In genomic region chr11:110972640-110973039, GRCh38 we compare ENCODE assay signal across 14 cellular contexts.
DNase-seq lines count a peak whose midpoint lies in the region; ATAC-seq and TF ChIP-seq lines count a peak whose summit lies in the region.
"Had no signal": no experiment of that assay in that cellular context is flagged by ENCODE, and none has a peak within 500 bp of the region (broad histone marks: within the 10 kb centered on the region; RNA-seq: fewer than 3 reads in every experiment).

No MANE protein-coding gene starts in this region.

- no peak overlapping the region for H3K27ac Mint-ChIP-seq in endodermal cell
- H3K27ac Mint-ChIP-seq: activated CD4-positive, alpha-beta T cell treated with anti-CD3 and anti-CD28 coated beads for 36 hours had no signal

- no peaks in the 10 kb centered on the region for H3K36me3 ChIP-seq in right atrium auricular region
- H3K36me3 ChIP-seq in gastroesophageal sphincter, result no peaks in the 10 kb centered on the region
- no peaks in the 10 kb centered on the region for H3K36me3 ChIP-seq in endodermal cell (ENCODE audit: control insufficient read depth, insufficient read depth, low read length)
- H3K36me3 ChIP-seq: heart right ventricle had no signal

- no peak overlapping the region for H3K4me3 Mint-ChIP-seq in endodermal cell
- H3K4me3 Mint-ChIP-seq: activated CD4-positive, alpha-beta T cell treated with anti-CD3 and anti-CD28 coated beads for 36 hours had no signal

- TF ChIP-seq CTCF in right atrium auricular region (IDR thresholded peaks at IDR 0.05), result no peak
- TF ChIP-seq CTCF in gastroesophageal sphincter (IDR thresholded peaks at IDR 0.05), result no peak
- no peak for TF ChIP-seq CTCF in endodermal cell (conservative IDR thresholded peaks at IDR 0.05)

- H3K9me3 Mint-ChIP-seq in endodermal cell, result no peaks in the 10 kb centered on the region

- intact Hi-C loops in Right ventricle myocardium superior (cut with DNase I), result no loop called here

- H3K9me3 ChIP-seq in right atrium auricular region (no peaks in the 10 kb centered on the region), gastroesophageal sphincter (no peaks in the 10 kb centered on the region), endodermal cell (ENCODE audit: control insufficient read depth, low read length) (no peaks in the 10 kb centered on the region)
- H3K9me3 ChIP-seq: heart right ventricle had no signal

- no peaks in the 10 kb centered on the region for H3K36me3 Mint-ChIP-seq in endodermal cell (ENCODE audit: low read depth)

- no peak overlapping the region for H3K27ac ChIP-seq in right atrium auricular region
- H3K27ac ChIP-seq in gastroesophageal sphincter, result no peak overlapping the region
- no peak overlapping the region for H3K27ac ChIP-seq in endodermal cell (ENCODE audit: low read depth, low read length)
- H3K27ac ChIP-seq: coronary artery, heart right ventricle had no signal

- H3K27me3 ChIP-seq in right atrium auricular region (no peaks in the 10 kb centered on the region), gastroesophageal sphincter (no peaks in the 10 kb centered on the region), endodermal cell (ENCODE audit: control insufficient read depth, insufficient read depth, low read length, poor library complexity, severe bottlenecking) (no peaks in the 10 kb centered on the region)
- H3K27me3 ChIP-seq: heart right ventricle had no signal

- H3K4me1 ChIP-seq in right atrium auricular region, result no peaks in the 10 kb centered on the region
- H3K4me1 ChIP-seq in gastroesophageal sphincter, result no peaks in the 10 kb centered on the region
- no peaks in the 10 kb centered on the region for H3K4me1 ChIP-seq in endodermal cell (ENCODE audit: control insufficient read depth, insufficient read depth, low read length)

- H3K4me1 Mint-ChIP-seq in endodermal cell, result peaks cover 4% of the 10 kb centered on the region
- H3K4me1 Mint-ChIP-seq: activated CD4-positive, alpha-beta T cell treated with anti-CD3 and anti-CD28 coated beads for 36 hours had no signal

- H3K4me3 ChIP-seq in right atrium auricular region, result no peak overlapping the region
- no peak overlapping the region for H3K4me3 ChIP-seq in gastroesophageal sphincter
- no peak overlapping the region for H3K4me3 ChIP-seq in endodermal cell (ENCODE audit: low read length)
- H3K4me3 ChIP-seq: coronary artery, heart right ventricle, K562 had no signal

- WGBS in gastroesophageal sphincter (ENCODE audit: low coverage in 1 of 2), 2 donors, result 54 to 83% methylated on average over 2 to 3 of the region's 3 CpGs
- 75 to 93% methylated on average over 2 to 3 of the region's 3 CpGs for WGBS in endodermal cell (ENCODE audit: insufficient coverage in 1 of 2, insufficient read length in 1 of 2), 2 experiments

- TF ChIP-seq EP300 in gastroesophageal sphincter (IDR thresholded peaks at IDR 0.05), result no peak

- H3K27me3 Mint-ChIP-seq in endodermal cell (ENCODE audit: insufficient read depth), result peaks cover 3% of the 10 kb centered on the region
- H3K27me3 Mint-ChIP-seq: activated CD4-positive, alpha-beta T cell treated with anti-CD3 and anti-CD28 coated beads for 36 hours had no signal

- H3K9ac ChIP-seq in endodermal cell (ENCODE audit: extremely low read depth, low read length, poor library complexity, severe bottlenecking), result no peak overlapping the region

- peak; percentile 34 for ATAC-seq in Right ventricle myocardium superior (ENCODE audit: poor library complexity)
- peak; percentile 39 for ATAC-seq in gastroesophageal sphincter
- ATAC-seq: activated CD4-positive, alpha-beta T cell treated with anti-CD3 and anti-CD28 coated beads for 36 hours; K562 had no signal

- DNase-seq in Right ventricle myocardium superior (no peak), right atrium auricular region (ENCODE audit: low spot score) (no peak), SKM-1 treated with dmso at 0.1 percent for 144 hours (lab: John Stamatoyannopoulos, UW; ENCODE audit: unreplicated experiment) (peak; percentile 69), endodermal cell (no peak), C1 segment of cervical spinal cord (lab: John Stamatoyannopoulos, UW) (no peak), nucleus accumbens (lab: John Stamatoyannopoulos, UW) (no peak)
- DNase-seq in activated CD4-positive, CD25-positive, alpha-beta regulatory T cell (lab: John Stamatoyannopoulos, UW), result no peak
- DNase-seq: activated CD4-positive, alpha-beta T cell treated with anti-CD3 and anti-CD28 coated beads for 36 hours; activated effector memory CD4-positive, alpha-beta T cell treated with Interleukin-2 at 50 U/mL for 16 hours; heart right ventricle; small intestine had no signal

- TF ChIP-seq POLR2A in gastroesophageal sphincter (IDR thresholded peaks at IDR 0.05), result no peak
